8 cellular contexts compared by ENCODE assay signal in genomic region chr20:64161595-64162238, GRCh38. TPM values are rescaled to one million over a fixed set of nuclear protein-coding genes. Genes with fewer than 3 reads are reported as not detected.
DNase-seq lines count a peak whose midpoint lies in the region; ATAC-seq and TF ChIP-seq lines count a peak whose summit lies in the region.

No MANE protein-coding gene starts in this region.

- no peak overlapping the region for H2BK15ac ChIP-seq in H9 (ENCODE audit: low read depth, low read length)

- no peak overlapping the region for H2AFZ ChIP-seq in H9 (ENCODE audit: low read length)

- H2BK12ac ChIP-seq in H9 (ENCODE audit: insufficient read length, low read depth, low read length) = no peak overlapping the region

- H4K91ac ChIP-seq in H9 (ENCODE audit: insufficient read length, low read depth, low read length) = no peak overlapping the region

- no peak overlapping the region for H3K4ac ChIP-seq in H9 (ENCODE audit: low read depth, low read length)

- no peak overlapping the region for H4K5ac ChIP-seq in H9 (ENCODE audit: insufficient read length, low read depth, low read length)

- DNase-seq in A172 (ENCODE audit: low spot score) = peak; percentile 15
- peak; percentile 87 for DNase-seq in H9
- peak; percentile 76 for DNase-seq in activated CD4-positive, alpha-beta T cell treated with anti-CD3 and anti-CD28 coated beads, Interleukin-2, amount 10 ng/mL, durations not matched to agents 24 days and 14 days
- peak; percentile 75 for DNase-seq in glutamatergic neuron
- DNase-seq in smooth muscle cell of the brain vasculature (ENCODE audit: low read depth, low spot score) = peak; percentile 13
- DNase-seq in UCSD-AML1 (lab: John Stamatoyannopoulos, UW; ENCODE audit: unreplicated experiment) = no peak

- no CpG with 5 or more reads among the region's 29 CpGs for WGBS in H9 (ENCODE audit: extremely low coverage, insufficient read length, low lambda C conversion rate)

- no peak overlapping the region for H2BK5ac ChIP-seq in H9 (ENCODE audit: insufficient read length, low read length)

- H3K79me1 ChIP-seq in H9 (ENCODE audit: insufficient read depth, low read depth, low read length, poor library complexity, severe bottlenecking) = no peaks in the 10 kb centered on the region

- no peaks in the 10 kb centered on the region for H4K20me1 ChIP-seq in H9 (ENCODE audit: control insufficient read depth, insufficient read depth, insufficient read length)

- no peak overlapping the region for H3K27ac ChIP-seq in H9 (ENCODE audit: insufficient read length, low read depth, low read length)

- H3K27me3 Mint-ChIP-seq in H9 (ENCODE audit: low read depth) = peaks cover 64% of the 10 kb centered on the region
- peaks cover 34% of the 10 kb centered on the region for H3K27me3 Mint-ChIP-seq in activated CD4-positive, alpha-beta T cell treated with anti-CD3 and anti-CD28 coated beads, Interleukin-2, amount 10 ng/mL, durations not matched to agents 24 days and 14 days
- peaks cover 55% of the 10 kb centered on the region for H3K27me3 Mint-ChIP-seq in glutamatergic neuron (ENCODE audit: unreplicated experiment)

- no peak overlapping the region for H4K8ac ChIP-seq in H9 (replicated peaks; ENCODE audit: insufficient read length, low read depth, low read length)

- peak overlapping the region; percentile 47 for H3K4me2 ChIP-seq in H9 (ENCODE audit: insufficient read depth, insufficient read length, low read length)

- no peak overlapping the region for H3K14ac ChIP-seq in H9 (ENCODE audit: insufficient read depth, low read length)

- H3K9ac ChIP-seq in H9 (ENCODE audit: extremely low read depth, insufficient read length, low read length) = no peak overlapping the region

- no peak overlapping the region for H3K27ac Mint-ChIP-seq in H9
- no peak overlapping the region for H3K27ac Mint-ChIP-seq in activated CD4-positive, alpha-beta T cell treated with anti-CD3 and anti-CD28 coated beads, Interleukin-2, amount 10 ng/mL, durations not matched to agents 24 days and 14 days
- H3K27ac Mint-ChIP-seq in glutamatergic neuron (ENCODE audit: unreplicated experiment) = peak overlapping the region; percentile 100

- H3K56ac ChIP-seq in H9 (ENCODE audit: insufficient read length, low read depth, low read length) = no peak overlapping the region

- peaks cover 4% of the 10 kb centered on the region; the same call in 1 of the 2 replicates for H3K4me1 ChIP-seq in H9 (ENCODE audit: insufficient read depth, low read length)

- H3K4me3 Mint-ChIP-seq in H9 = peak overlapping the region; percentile 36 to 70
- H3K4me3 Mint-ChIP-seq in activated CD4-positive, alpha-beta T cell treated with anti-CD3 and anti-CD28 coated beads, Interleukin-2, amount 10 ng/mL, durations not matched to agents 24 days and 14 days = no peak overlapping the region
- H3K4me3 Mint-ChIP-seq in glutamatergic neuron (ENCODE audit: unreplicated experiment) = peak overlapping the region; percentile 99

- H3K4me1 Mint-ChIP-seq in H9 (peaks cover 49 to 65% of the 10 kb centered on the region in 2 experiments), glutamatergic neuron (ENCODE audit: low read depth, unreplicated experiment) (peaks cover 36% of the 10 kb centered on the region)
- no peaks in the 10 kb centered on the region for H3K4me1 Mint-ChIP-seq in activated CD4-positive, alpha-beta T cell treated with anti-CD3 and anti-CD28 coated beads, Interleukin-2, amount 10 ng/mL, durations not matched to agents 24 days and 14 days

- no peak overlapping the region for H2BK120ac ChIP-seq in H9 (ENCODE audit: low read depth, low read length, poor library complexity, severe bottlenecking)

- H3K36me3 Mint-ChIP-seq in H9 (ENCODE audit: insufficient read depth in 1 of 3, low read depth in 3 of 3) (no peaks in the 10 kb centered on the region), glutamatergic neuron (ENCODE audit: unreplicated experiment) (peaks cover 5% of the 10 kb centered on the region)
- H3K36me3 Mint-ChIP-seq in activated CD4-positive, alpha-beta T cell treated with anti-CD3 and anti-CD28 coated beads, Interleukin-2, amount 10 ng/mL, durations not matched to agents 24 days and 14 days (ENCODE audit: low read depth) = no peaks in the 10 kb centered on the region

- intact Hi-C loops in activated CD4-positive, alpha-beta T cell treated with anti-CD3 and anti-CD28 coated beads, Interleukin-2, amount 10 ng/mL, durations not matched to agents 24 days and 14 days (cut with micrococcal nuclease) = no loop called here

- no peaks in the 10 kb centered on the region; the same call in 1 of the 2 replicates for H3K27me3 ChIP-seq in H9 (ENCODE audit: insufficient read depth, low read length)

- H3K23ac ChIP-seq in H9 (ENCODE audit: insufficient read length, low read depth, low read length) = no peak overlapping the region

- H3K23me2 ChIP-seq in H9 (ENCODE audit: insufficient read length, low read depth, low read length, poor library complexity, severe bottlenecking) = no peaks in the 10 kb centered on the region

- H2BK20ac ChIP-seq in H9 (ENCODE audit: low read depth, low read length, poor library complexity, severe bottlenecking) = no peak overlapping the region

- ATAC-seq in HG03565 (IDR thresholded peaks at IDR 0.05; ENCODE audit: unreplicated experiment) = no peak
- no peak for ATAC-seq in GM21381 (IDR thresholded peaks at IDR 0.05; ENCODE audit: unreplicated experiment)

- no peak overlapping the region for H2AK5ac ChIP-seq in H9 (ENCODE audit: insufficient read length, low read length)

- no peaks in the 10 kb centered on the region for H3K9me3 Mint-ChIP-seq in H9
- H3K9me3 Mint-ChIP-seq in activated CD4-positive, alpha-beta T cell treated with anti-CD3 and anti-CD28 coated beads, Interleukin-2, amount 10 ng/mL, durations not matched to agents 24 days and 14 days = no peaks in the 10 kb centered on the region
- H3K9me3 Mint-ChIP-seq in glutamatergic neuron (ENCODE audit: unreplicated experiment) = peaks cover 58% of the 10 kb centered on the region

- TF ChIP-seq CTCF in H9 (conservative IDR thresholded peaks at IDR 0.05) (no peak), glutamatergic neuron (IDR thresholded peaks at IDR 0.05; ENCODE audit: partially characterized antibody, unreplicated experiment) (no peak)

- no peak overlapping the region for H3K18ac ChIP-seq in H9 (ENCODE audit: insufficient read length, low read depth, low read length)

- no peaks in the 10 kb centered on the region for H3K9me3 ChIP-seq in H9 (ENCODE audit: control insufficient read depth, low read depth, low read length)

- H3T11ph ChIP-seq in H9 (ENCODE audit: low read length) = no peak overlapping the region

- no peaks in the 10 kb centered on the region for H3K79me2 ChIP-seq in H9 (ENCODE audit: insufficient read depth, low read length)

RNA-seq across cellular contexts. Expression of gene MYT1, which starts 2.5 kb away (rescaled TPM):
- 2.4 TPM in 2 replicates for total RNA-seq in A172 (2014; rRNA removed; shearing (Covaris generic))
- total RNA-seq in H9 (2021) = 0.68 and 0.79 TPM in 2 replicates
- not detected in 2 replicates for total RNA-seq in activated CD4-positive, alpha-beta T cell treated with anti-CD3 and anti-CD28 coated beads, Interleukin-2, amount 10 ng/mL, durations not matched to agents 24 days and 14 days
- total RNA-seq in glutamatergic neuron (ENCODE audit: unreplicated experiment) = 159 TPM

RNA-seq across cellular contexts. Expression of gene NPBWR2, which starts 54.4 kb away (rescaled TPM):
- total RNA-seq in A172 (2014; rRNA removed; shearing (Covaris generic)) = not detected in 2 replicates
- not detected in 2 replicates for total RNA-seq in H9 (2021)
- not detected in 2 replicates for total RNA-seq in activated CD4-positive, alpha-beta T cell treated with anti-CD3 and anti-CD28 coated beads, Interleukin-2, amount 10 ng/mL, durations not matched to agents 24 days and 14 days
- total RNA-seq in glutamatergic neuron (ENCODE audit: unreplicated experiment) = not detected

Comparison
In these comparisons a context has a peak if more than half of its experiments do, and no peak if none do; other contexts are left out.
1. RNA of gene MYT1, which starts 2.5 kb away (total RNA-seq): 159 TPM in glutamatergic neuron (single experiment); 2.4 TPM in A172, 0.68 to 0.79 TPM in H9 and not detected in activated CD4-positive, alpha-beta T cell treated with anti-CD3 and anti-CD28 coated beads, Interleukin-2, amount 10 ng/mL, durations not matched to agents 24 days and 14 days; every median in the first group is over 10 times any median in the second.